In the genomic region with DNA sequence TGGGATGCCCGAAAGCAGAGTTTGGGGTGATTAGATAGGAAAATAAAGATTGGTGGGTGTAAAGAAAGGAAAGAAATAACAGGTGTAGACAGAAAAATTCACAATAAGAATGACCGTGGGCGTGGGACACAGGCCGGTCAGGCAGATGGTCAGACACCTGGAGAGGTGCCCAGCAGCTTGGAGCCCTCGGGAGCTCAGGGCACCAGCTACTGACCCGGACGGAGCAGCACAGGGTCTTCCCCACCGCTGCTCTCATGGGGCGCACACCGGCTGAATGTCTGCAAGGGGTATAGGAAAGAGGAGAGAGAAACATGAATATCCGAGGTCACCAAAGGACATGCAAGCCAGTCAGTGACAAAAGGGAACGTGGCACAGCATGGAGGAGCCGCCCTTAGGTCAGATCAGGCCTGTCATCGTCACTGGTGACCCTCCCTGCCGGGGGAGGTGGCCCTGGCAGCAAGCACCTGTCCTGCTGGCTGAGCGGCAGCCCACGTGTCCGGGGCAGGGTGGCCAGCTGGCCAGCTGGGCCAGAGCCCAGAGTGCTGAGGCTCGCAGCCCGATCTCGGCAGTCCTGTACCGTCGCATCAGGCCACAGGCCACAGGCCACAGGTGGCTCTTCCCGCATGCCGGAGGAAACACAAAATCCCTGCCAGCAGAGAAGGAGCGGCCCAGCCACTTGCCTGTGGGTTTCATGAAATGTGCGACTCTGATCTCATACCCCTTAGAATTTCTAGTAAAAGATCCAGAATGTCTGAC, we compare ENCODE assay signal across 12 cellular contexts.
DNase-seq lines count a peak whose midpoint lies in the region; ATAC-seq and TF ChIP-seq lines count a peak whose summit lies in the region.
"Had no signal": no experiment of that assay in that cellular context is flagged by ENCODE, and none has a peak within 500 bp of the region (broad histone marks: within the 10 kb centered on the region; RNA-seq: fewer than 3 reads in every experiment).

No MANE protein-coding gene starts in this region.

- no peaks in the 10 kb centered on the region for H3K9me3 ChIP-seq in right cardiac atrium (ENCODE audit: control insufficient read depth, low read length)
- H3K9me3 ChIP-seq: Peyer's patch had no signal

- ATAC-seq in right cardiac atrium = peak; percentile 49 to 70
- no peak for ATAC-seq in HG02678 (IDR thresholded peaks at IDR 0.05; ENCODE audit: unreplicated experiment)
- no peak for ATAC-seq in HG02852 (IDR thresholded peaks at IDR 0.05; ENCODE audit: unreplicated experiment)

- WGBS in right cardiac atrium = 68% methylated on average over 27 of the region's 27 CpGs

- DNase-seq in anterior cingulate cortex (lab: John Stamatoyannopoulos, UW) (peak in 31 of 58 donors; percentile 3 to 48 (median 21)), right cardiac atrium (peak; percentile 32 to 60 (median 51)), skeletal muscle cell (ENCODE audit: low read depth) (peak; percentile 15), COLO829 (ENCODE audit: low spot score) (no peak), NCI-H1092 treated with DMSO at 0.1 percent for 48 hours (lab: John Stamatoyannopoulos, UW) (no peak)
- DNase-seq: NCI-H2227 treated with DMSO at 0.1 percent for 48 hours; Peyer's patch; stimulated activated naive CD4-positive, alpha-beta T cell; T1000 had no signal

- no peak overlapping the region for H3K4me3 ChIP-seq in right cardiac atrium (ENCODE audit: low read length)
- H3K4me3 ChIP-seq in skeletal muscle cell (ENCODE audit: low read depth, low read length) = no peak overlapping the region
- H3K4me3 ChIP-seq: Peyer's patch had no signal

- no peaks in the 10 kb centered on the region for H3K27me3 ChIP-seq in right cardiac atrium (ENCODE audit: control insufficient read depth, insufficient read depth)
- H3K27me3 ChIP-seq: Peyer's patch had no signal

- H3K4me1 ChIP-seq in right cardiac atrium (ENCODE audit: control insufficient read depth, insufficient read depth, low read length) = no peaks in the 10 kb centered on the region
- H3K4me1 ChIP-seq: Peyer's patch had no signal

- intact Hi-C loops in right cardiac atrium (cut with DNase I) = no loop called here

- no peak for TF ChIP-seq CTCF in C4-2B (conservative IDR thresholded peaks at IDR 0.05)

- peak overlapping the region; percentile 12 for H3K27ac ChIP-seq in C4-2B
- no peak overlapping the region for H3K27ac ChIP-seq in right cardiac atrium (ENCODE audit: low read length)
- H3K27ac ChIP-seq: Peyer's patch had no signal

Comparison
In these comparisons a context has a peak if more than half of its experiments do, and no peak if none do; other contexts are left out.
1. DNase-seq: peak in anterior cingulate cortex (31 of 58), right cardiac atrium (3 of 3) and skeletal muscle cell (single experiment); none in COLO829 (single experiment) and NCI-H1092 treated with DMSO at 0.1 percent for 48 hours (single experiment).
2. ATAC-seq: peak in right cardiac atrium (2 of 2); none in HG02678 (single experiment) and HG02852 (single experiment).